1 cellular context compared by ENCODE assay signal in the genomic region with DNA sequence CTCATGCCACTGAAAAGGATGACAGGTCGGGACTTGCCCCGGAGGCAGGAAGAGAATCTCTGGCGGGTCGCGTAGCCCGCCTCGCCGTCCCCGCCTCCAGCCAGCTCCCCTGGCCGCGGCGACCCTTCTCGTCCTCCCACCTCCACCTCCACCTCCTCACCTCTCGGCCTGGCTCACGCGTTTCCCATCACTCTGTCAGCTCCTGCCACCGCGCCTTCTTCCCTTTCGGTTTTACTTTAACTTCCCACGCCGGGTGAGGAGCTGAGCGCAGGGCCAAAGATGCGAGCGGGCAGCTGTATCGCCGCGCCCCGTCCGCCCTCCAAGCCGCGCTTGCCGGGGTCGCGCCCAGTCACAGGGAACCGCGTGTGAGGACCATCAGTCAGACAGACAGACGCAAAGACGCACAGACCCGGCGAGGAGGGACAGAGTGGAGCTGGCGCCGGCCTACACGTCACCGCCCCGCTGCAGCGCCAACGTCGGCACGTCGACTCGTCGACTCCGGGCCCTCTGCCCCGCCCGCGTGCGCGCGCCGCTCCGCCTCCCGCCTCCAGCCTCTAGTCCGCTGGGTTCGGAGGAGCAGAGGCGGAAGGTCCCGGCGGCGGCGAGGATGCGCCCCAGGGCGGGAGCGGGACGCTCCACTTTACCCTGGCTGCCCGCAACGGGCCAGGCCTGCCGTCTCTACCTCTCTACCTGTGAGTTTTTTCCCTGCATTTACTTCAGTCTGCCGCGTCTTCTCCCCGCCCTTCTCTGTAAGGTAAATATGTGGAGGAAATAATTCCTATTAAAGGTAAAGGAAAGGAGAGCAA.
TF ChIP-seq lines count a peak whose summit lies in the region.

A gene with protein sequence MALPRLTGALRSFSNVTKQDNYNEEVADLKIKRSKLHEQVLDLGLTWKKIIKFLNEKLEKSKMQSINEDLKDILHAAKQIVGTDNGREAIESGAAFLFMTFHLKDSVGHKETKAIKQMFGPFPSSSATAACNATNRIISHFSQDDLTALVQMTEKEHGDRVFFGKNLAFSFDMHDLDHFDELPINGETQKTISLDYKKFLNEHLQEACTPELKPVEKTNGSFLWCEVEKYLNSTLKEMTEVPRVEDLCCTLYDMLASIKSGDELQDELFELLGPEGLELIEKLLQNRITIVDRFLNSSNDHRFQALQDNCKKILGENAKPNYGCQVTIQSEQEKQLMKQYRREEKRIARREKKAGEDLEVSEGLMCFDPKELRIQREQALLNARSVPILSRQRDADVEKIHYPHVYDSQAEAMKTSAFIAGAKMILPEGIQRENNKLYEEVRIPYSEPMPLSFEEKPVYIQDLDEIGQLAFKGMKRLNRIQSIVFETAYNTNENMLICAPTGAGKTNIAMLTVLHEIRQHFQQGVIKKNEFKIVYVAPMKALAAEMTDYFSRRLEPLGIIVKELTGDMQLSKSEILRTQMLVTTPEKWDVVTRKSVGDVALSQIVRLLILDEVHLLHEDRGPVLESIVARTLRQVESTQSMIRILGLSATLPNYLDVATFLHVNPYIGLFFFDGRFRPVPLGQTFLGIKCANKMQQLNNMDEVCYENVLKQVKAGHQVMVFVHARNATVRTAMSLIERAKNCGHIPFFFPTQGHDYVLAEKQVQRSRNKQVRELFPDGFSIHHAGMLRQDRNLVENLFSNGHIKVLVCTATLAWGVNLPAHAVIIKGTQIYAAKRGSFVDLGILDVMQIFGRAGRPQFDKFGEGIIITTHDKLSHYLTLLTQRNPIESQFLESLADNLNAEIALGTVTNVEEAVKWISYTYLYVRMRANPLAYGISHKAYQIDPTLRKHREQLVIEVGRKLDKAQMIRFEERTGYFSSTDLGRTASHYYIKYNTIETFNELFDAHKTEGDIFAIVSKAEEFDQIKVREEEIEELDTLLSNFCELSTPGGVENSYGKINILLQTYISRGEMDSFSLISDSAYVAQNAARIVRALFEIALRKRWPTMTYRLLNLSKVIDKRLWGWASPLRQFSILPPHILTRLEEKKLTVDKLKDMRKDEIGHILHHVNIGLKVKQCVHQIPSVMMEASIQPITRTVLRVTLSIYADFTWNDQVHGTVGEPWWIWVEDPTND (N-terminal part only) (minus strand): TSS at position 429 of the 806 bp plus-strand sequence. CDS start 13,332 bp downstream, outside the sequence.

TF ChIP-seq in HepG2, 621 proteins besides CTCF, POLR2A, EP300 and RAD21 (continued from another document and continues in another):
- TF ChIP-seq, protein P1, sequence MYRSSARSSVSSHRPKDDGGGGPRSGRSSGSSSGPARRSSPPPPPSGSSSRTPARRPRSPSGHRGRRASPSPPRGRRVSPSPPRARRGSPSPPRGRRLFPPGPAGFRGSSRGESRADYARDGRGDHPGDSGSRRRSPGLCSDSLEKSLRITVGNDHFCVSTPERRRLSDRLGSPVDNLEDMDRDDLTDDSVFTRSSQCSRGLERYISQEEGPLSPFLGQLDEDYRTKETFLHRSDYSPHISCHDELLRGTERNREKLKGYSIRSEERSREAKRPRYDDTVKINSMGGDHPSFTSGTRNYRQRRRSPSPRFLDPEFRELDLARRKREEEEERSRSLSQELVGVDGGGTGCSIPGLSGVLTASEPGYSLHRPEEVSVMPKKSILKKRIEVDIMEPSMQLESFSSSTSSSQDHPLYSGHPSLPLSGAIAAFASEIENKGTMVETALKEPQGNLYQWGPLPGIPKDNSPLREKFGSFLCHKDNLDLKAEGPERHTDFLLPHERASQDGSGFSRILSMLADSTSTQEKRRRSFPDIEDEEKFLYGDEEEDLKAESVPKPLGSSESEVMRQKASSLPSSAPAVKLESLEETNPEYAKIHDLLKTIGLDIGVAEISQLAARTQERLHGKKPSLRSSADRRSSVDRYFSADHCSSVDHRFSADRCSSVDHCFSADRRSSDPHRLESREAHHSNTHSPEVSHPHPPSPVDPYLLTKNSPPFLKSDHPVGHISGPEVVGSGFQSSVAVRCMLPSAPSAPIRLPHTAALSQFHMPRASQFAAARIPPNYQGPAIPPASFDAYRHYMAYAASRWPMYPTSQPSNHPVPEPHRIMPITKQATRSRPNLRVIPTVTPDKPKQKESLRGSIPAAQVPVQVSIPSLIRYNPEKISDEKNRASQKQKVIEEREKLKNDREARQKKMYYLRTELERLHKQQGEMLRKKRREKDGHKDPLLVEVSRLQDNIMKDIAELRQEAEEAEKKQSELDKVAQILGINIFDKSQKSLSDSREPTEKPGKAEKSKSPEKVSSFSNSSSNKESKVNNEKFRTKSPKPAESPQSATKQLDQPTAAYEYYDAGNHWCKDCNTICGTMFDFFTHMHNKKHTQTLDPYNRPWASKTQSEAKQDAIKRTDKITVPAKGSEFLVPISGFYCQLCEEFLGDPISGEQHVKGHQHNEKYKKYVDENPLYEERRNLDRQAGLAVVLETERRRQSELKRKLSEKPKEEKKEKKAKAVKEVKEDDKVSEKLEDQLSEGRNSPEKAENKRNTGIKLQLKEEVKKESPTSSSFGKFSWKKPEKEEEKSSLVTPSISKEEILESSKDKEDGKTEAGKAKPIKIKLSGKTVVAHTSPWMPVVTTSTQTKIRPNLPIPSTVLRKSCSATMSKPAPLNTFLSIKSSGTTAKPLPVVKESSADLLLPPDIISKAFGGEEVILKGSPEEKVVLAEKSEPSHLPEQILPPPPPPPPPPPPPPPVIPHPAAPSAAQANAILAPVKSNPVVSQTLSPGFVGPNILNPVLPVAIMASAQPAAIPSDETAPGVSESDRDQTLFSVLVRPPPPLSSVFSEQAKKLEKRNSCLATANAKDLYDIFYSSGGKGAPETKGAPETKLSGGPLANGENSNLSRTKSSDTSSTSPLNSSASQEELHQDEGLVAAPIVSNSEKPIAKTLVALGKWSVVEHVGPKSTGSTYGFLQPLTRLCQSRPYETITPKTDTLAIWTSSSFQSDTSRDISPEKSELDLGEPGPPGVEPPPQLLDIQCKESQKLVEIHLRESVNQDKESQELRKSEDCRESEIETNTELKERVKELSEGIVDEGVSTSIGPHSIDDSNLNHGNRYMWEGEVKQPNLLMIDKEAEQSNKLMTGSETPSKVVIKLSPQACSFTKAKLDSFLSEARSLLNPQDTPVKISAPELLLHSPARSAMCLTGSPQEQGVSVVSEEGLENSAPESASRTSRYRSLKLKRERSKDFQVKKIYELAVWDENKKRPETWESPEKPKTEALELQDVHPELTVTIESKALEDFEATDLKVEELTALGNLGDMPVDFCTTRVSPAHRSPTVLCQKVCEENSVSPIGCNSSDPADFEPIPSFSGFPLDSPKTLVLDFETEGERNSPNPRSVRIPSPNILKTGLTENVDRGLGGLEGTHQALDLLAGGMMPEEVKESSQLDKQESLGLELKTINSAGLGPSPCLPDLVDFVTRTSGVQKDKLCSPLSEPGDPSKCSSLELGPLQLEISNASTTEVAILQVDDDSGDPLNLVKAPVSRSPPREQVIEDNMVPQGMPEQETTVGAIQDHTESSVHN (CRISPR knock-in tag; IDR thresholded peaks at IDR 0.05) = 0 out of 2 replicates have a peak, but pooled peaks have one; percentile 47
- TF ChIP-seq ZZZ3 (CRISPR knock-in tag; IDR thresholded peaks at IDR 0.05; ENCODE audit: borderline replicate concordance) (no peak), ZSCAN31 (CRISPR knock-in tag; IDR thresholded peaks at IDR 0.05; ENCODE audit: low read depth) (peak; percentile 96), ZNF746 (CRISPR knock-in tag; IDR thresholded peaks at IDR 0.05) (peak; percentile 58), CREM (IDR thresholded peaks at IDR 0.05) (peak; percentile 27; the same call in 1 of the 2 replicates), CREM (CRISPR knock-in tag; IDR thresholded peaks at IDR 0.05) (no peak), SRY (CRISPR knock-in tag; IDR thresholded peaks at IDR 0.05) (0 out of 2 replicates have a peak, but pooled peaks have one; percentile 79), ISX (CRISPR knock-in tag; conservative IDR thresholded peaks at IDR 0.05) (no peak), NRL (CRISPR knock-in tag; IDR thresholded peaks at IDR 0.05; ENCODE audit: borderline replicate concordance) (peak; percentile 98), KLF13 (CRISPR knock-in tag; IDR thresholded peaks at IDR 0.05) (0 out of 2 replicates have a peak, but pooled peaks have one; percentile 26), KAT8 (CRISPR knock-in tag; IDR thresholded peaks at IDR 0.05) (peak; percentile 81), TBX2 (CRISPR knock-in tag; IDR thresholded peaks at IDR 0.05; ENCODE audit: borderline replicate concordance) (peak; percentile 97)
- TF ChIP-seq, protein P2, sequence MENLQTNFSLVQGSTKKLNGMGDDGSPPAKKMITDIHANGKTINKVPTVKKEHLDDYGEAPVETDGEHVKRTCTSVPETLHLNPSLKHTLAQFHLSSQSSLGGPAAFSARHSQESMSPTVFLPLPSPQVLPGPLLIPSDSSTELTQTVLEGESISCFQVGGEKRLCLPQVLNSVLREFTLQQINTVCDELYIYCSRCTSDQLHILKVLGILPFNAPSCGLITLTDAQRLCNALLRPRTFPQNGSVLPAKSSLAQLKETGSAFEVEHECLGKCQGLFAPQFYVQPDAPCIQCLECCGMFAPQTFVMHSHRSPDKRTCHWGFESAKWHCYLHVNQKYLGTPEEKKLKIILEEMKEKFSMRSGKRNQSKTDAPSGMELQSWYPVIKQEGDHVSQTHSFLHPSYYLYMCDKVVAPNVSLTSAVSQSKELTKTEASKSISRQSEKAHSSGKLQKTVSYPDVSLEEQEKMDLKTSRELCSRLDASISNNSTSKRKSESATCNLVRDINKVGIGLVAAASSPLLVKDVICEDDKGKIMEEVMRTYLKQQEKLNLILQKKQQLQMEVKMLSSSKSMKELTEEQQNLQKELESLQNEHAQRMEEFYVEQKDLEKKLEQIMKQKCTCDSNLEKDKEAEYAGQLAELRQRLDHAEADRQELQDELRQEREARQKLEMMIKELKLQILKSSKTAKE (CRISPR knock-in tag; IDR thresholded peaks at IDR 0.05; ENCODE audit: borderline replicate concordance) = peak; percentile 83
- TF ChIP-seq, protein P3, sequence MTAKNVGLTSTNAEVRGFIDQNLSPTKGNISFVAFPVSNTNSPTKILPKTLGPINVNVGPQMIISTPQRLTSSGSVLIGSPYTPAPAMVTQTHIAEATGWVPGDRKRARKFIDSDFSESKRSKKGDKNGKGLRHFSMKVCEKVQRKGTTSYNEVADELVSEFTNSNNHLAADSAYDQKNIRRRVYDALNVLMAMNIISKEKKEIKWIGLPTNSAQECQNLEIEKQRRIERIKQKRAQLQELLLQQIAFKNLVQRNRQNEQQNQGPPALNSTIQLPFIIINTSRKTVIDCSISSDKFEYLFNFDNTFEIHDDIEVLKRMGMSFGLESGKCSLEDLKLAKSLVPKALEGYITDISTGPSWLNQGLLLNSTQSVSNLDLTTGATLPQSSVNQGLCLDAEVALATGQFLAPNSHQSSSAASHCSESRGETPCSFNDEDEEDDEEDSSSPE (CRISPR knock-in tag; IDR thresholded peaks at IDR 0.05) = peak; percentile 90
- TF ChIP-seq, protein P4, sequence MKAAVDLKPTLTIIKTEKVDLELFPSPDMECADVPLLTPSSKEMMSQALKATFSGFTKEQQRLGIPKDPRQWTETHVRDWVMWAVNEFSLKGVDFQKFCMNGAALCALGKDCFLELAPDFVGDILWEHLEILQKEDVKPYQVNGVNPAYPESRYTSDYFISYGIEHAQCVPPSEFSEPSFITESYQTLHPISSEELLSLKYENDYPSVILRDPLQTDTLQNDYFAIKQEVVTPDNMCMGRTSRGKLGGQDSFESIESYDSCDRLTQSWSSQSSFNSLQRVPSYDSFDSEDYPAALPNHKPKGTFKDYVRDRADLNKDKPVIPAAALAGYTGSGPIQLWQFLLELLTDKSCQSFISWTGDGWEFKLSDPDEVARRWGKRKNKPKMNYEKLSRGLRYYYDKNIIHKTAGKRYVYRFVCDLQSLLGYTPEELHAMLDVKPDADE (CRISPR knock-in tag; IDR thresholded peaks at IDR 0.05) = no peak
- TF ChIP-seq, protein P5, sequence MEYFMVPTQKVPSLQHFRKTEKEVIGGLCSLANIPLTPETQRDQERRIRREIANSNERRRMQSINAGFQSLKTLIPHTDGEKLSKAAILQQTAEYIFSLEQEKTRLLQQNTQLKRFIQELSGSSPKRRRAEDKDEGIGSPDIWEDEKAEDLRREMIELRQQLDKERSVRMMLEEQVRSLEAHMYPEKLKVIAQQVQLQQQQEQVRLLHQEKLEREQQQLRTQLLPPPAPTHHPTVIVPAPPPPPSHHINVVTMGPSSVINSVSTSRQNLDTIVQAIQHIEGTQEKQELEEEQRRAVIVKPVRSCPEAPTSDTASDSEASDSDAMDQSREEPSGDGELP (IDR thresholded peaks at IDR 0.05; ENCODE audit: borderline replicate concordance, low read depth) = peak; percentile 27; the same call in 1 of the 2 replicates
- TF ChIP-seq, protein P6, sequence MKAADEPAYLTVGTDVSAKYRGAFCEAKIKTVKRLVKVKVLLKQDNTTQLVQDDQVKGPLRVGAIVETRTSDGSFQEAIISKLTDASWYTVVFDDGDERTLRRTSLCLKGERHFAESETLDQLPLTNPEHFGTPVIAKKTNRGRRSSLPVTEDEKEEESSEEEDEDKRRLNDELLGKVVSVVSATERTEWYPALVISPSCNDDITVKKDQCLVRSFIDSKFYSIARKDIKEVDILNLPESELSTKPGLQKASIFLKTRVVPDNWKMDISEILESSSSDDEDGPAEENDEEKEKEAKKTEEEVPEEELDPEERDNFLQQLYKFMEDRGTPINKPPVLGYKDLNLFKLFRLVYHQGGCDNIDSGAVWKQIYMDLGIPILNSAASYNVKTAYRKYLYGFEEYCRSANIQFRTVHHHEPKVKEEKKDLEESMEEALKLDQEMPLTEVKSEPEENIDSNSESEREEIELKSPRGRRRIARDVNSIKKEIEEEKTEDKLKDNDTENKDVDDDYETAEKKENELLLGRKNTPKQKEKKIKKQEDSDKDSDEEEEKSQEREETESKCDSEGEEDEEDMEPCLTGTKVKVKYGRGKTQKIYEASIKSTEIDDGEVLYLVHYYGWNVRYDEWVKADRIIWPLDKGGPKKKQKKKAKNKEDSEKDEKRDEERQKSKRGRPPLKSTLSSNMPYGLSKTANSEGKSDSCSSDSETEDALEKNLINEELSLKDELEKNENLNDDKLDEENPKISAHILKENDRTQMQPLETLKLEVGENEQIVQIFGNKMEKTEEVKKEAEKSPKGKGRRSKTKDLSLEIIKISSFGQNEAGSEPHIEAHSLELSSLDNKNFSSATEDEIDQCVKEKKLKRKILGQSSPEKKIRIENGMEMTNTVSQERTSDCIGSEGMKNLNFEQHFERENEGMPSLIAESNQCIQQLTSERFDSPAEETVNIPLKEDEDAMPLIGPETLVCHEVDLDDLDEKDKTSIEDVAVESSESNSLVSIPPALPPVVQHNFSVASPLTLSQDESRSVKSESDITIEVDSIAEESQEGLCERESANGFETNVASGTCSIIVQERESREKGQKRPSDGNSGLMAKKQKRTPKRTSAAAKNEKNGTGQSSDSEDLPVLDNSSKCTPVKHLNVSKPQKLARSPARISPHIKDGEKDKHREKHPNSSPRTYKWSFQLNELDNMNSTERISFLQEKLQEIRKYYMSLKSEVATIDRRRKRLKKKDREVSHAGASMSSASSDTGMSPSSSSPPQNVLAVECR (CRISPR knock-in tag; IDR thresholded peaks at IDR 0.05; ENCODE audit: borderline replicate concordance) = peak; percentile 98
- TF ChIP-seq, protein P7, sequence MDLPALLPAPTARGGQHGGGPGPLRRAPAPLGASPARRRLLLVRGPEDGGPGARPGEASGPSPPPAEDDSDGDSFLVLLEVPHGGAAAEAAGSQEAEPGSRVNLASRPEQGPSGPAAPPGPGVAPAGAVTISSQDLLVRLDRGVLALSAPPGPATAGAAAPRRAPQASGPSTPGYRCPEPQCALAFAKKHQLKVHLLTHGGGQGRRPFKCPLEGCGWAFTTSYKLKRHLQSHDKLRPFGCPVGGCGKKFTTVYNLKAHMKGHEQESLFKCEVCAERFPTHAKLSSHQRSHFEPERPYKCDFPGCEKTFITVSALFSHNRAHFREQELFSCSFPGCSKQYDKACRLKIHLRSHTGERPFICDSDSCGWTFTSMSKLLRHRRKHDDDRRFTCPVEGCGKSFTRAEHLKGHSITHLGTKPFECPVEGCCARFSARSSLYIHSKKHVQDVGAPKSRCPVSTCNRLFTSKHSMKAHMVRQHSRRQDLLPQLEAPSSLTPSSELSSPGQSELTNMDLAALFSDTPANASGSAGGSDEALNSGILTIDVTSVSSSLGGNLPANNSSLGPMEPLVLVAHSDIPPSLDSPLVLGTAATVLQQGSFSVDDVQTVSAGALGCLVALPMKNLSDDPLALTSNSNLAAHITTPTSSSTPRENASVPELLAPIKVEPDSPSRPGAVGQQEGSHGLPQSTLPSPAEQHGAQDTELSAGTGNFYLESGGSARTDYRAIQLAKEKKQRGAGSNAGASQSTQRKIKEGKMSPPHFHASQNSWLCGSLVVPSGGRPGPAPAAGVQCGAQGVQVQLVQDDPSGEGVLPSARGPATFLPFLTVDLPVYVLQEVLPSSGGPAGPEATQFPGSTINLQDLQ (CRISPR knock-in tag; IDR thresholded peaks at IDR 0.05) = 0 out of 2 replicates have a peak, but pooled peaks have one; percentile 94
